In the genomic region with DNA sequence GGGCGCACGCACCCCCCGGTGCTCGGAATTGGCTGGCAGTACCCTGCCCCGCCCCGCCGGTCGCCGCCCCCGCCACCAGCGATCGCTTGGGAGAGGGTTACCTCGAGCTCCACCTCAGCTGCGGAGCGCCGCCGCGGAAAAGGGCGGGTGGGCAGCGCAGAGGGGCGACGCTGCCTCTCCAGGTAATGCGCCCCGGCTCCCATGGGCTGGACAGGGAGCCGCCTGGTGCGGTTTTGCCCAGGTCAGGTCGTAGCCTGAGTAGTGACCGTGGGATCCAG, we compare ENCODE assay signal across 1 cellular context.
TF ChIP-seq lines count a peak whose summit lies in the region.

No MANE protein-coding gene starts in this region.

TF ChIP-seq in GM23338, 12 proteins besides CTCF, POLR2A, EP300 and RAD21 (continued from another document):
- TF ChIP-seq, protein P1, sequence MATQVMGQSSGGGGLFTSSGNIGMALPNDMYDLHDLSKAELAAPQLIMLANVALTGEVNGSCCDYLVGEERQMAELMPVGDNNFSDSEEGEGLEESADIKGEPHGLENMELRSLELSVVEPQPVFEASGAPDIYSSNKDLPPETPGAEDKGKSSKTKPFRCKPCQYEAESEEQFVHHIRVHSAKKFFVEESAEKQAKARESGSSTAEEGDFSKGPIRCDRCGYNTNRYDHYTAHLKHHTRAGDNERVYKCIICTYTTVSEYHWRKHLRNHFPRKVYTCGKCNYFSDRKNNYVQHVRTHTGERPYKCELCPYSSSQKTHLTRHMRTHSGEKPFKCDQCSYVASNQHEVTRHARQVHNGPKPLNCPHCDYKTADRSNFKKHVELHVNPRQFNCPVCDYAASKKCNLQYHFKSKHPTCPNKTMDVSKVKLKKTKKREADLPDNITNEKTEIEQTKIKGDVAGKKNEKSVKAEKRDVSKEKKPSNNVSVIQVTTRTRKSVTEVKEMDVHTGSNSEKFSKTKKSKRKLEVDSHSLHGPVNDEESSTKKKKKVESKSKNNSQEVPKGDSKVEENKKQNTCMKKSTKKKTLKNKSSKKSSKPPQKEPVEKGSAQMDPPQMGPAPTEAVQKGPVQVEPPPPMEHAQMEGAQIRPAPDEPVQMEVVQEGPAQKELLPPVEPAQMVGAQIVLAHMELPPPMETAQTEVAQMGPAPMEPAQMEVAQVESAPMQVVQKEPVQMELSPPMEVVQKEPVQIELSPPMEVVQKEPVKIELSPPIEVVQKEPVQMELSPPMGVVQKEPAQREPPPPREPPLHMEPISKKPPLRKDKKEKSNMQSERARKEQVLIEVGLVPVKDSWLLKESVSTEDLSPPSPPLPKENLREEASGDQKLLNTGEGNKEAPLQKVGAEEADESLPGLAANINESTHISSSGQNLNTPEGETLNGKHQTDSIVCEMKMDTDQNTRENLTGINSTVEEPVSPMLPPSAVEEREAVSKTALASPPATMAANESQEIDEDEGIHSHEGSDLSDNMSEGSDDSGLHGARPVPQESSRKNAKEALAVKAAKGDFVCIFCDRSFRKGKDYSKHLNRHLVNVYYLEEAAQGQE (IDR thresholded peaks at IDR 0.05; ENCODE audit: unreplicated experiment): no peak
